Comparison of ENCODE assay signal across 33 cellular contexts in the genomic region with DNA sequence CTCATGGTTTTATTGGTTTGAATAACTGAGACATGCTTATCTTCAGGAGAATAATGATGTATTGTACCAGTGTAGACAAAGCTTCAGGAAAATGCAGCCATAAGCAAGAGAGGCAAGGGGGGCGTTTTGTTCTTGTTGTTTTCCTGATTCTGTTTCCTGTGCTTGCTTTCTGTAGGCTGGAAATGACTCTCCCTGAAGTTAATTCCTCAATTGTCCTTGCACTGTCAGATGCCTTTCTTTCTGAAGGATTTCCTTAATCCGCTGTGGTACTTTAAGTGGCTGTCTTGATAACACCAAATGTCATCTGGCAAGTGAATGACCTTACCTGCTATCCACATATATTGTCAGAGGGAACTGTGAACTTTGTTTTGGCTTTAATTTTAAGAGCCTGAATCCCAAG.
"Had no signal": no experiment of that assay in that cellular context is flagged by ENCODE, and none has a peak within 500 bp of the region (broad histone marks: within the 10 kb centered on the region; RNA-seq: fewer than 3 reads in every experiment).

No MANE protein-coding gene starts in this region.

- ATAC-seq: body of pancreas; effector memory CD8-positive, alpha-beta T cell; esophagus mucosa; lower lobe of right lung; mucosa of descending colon; natural killer cell treated with Interleukin-12 subunit alpha and Interleukin-12 subunit beta and Interleukin-15 and Interleukin-18, amount 100 ng/mL, for 72 hours; sciatic nerve; T-cell had no signal

- H3K36me3 ChIP-seq: adrenal gland, lower lobe of right lung, ovary, thoracic aorta had no signal

- FAIRE-seq: colon, urothelium cell line had no signal

- H3K9me3 ChIP-seq: adrenal gland, body of pancreas, lower lobe of right lung, mucosa of descending colon, ovary, thoracic aorta had no signal

- H3K36me3 Mint-ChIP-seq: activated naive CD8-positive, alpha-beta T cell treated with anti-CD3 and anti-CD28 coated beads for 36 hours; natural killer cell treated with Interleukin-12 subunit alpha and Interleukin-12 subunit beta and Interleukin-15 and Interleukin-18, amount 100 ng/mL, for 72 hours; T-cell had no signal

- H3K27ac Mint-ChIP-seq: activated naive CD4-positive, alpha-beta T cell treated with anti-CD3 and anti-CD28 coated beads for 36 hours; activated naive CD8-positive, alpha-beta T cell treated with anti-CD3 and anti-CD28 coated beads for 36 hours; activated T-helper 1 cell treated with anti-CD3 and anti-CD28 coated beads, Interleukin-12 subunit alpha, Interleukin-12 subunit beta, Interleukin-2, Interleukin-4 antibody, amounts not matched to agents 30 ng/mL and 10 ng/mL and 1 ng/mL, durations not matched to agents 14 hours and 24 hours and 36 hours; effector memory CD8-positive, alpha-beta T cell; natural killer cell treated with Interleukin-12 subunit alpha and Interleukin-12 subunit beta and Interleukin-15 and Interleukin-18, amount 100 ng/mL, for 72 hours; progenitor cell of endocrine pancreas; stimulated activated naive CD8-positive, alpha-beta T cell treated with anti-CD3 and anti-CD28 coated beads, Interleukin-15, Interleukin-2, amounts not matched to agents 100 ng/mL and 50 ng/mL, for 24 hours; T-cell; T-helper 2 cell treated with Interferon-gamma antibody and Interleukin-4, amounts not matched to agents 5 μg/mL and 100 μg/mL, for 36 hours had no signal

- H3K9me3 Mint-ChIP-seq: activated naive CD4-positive, alpha-beta T cell treated with anti-CD3 and anti-CD28 coated beads for 36 hours; activated naive CD8-positive, alpha-beta T cell treated with anti-CD3 and anti-CD28 coated beads for 36 hours; activated T-helper 1 cell treated with anti-CD3 and anti-CD28 coated beads, Interleukin-12 subunit alpha, Interleukin-12 subunit beta, Interleukin-2, Interleukin-4 antibody, amounts not matched to agents 30 ng/mL and 10 ng/mL and 1 ng/mL, durations not matched to agents 14 hours and 24 hours and 36 hours; effector memory CD8-positive, alpha-beta T cell; natural killer cell treated with Interleukin-12 subunit alpha and Interleukin-12 subunit beta and Interleukin-15 and Interleukin-18, amount 100 ng/mL, for 72 hours; T-helper 2 cell treated with Interferon-gamma antibody and Interleukin-4, amounts not matched to agents 5 μg/mL and 100 μg/mL, for 36 hours had no signal

- H3K27me3 ChIP-seq: adrenal gland, body of pancreas, ovary had no signal

- H3K4me3 ChIP-seq: adrenal gland, body of pancreas, lower lobe of right lung, mucosa of descending colon, ovary, skin epidermis, thoracic aorta had no signal

- H3K4me3 Mint-ChIP-seq: activated naive CD4-positive, alpha-beta T cell treated with anti-CD3 and anti-CD28 coated beads for 36 hours; activated naive CD8-positive, alpha-beta T cell treated with anti-CD3 and anti-CD28 coated beads for 36 hours; activated T-helper 1 cell treated with anti-CD3 and anti-CD28 coated beads, Interleukin-12 subunit alpha, Interleukin-12 subunit beta, Interleukin-2, Interleukin-4 antibody, amounts not matched to agents 30 ng/mL and 10 ng/mL and 1 ng/mL, durations not matched to agents 14 hours and 24 hours and 36 hours; effector memory CD8-positive, alpha-beta T cell; natural killer cell treated with Interleukin-12 subunit alpha and Interleukin-12 subunit beta and Interleukin-15 and Interleukin-18, amount 100 ng/mL, for 72 hours; stimulated activated naive CD8-positive, alpha-beta T cell treated with anti-CD3 and anti-CD28 coated beads, Interleukin-15, Interleukin-2, amounts not matched to agents 100 ng/mL and 50 ng/mL, for 24 hours; T-cell; T-helper 2 cell treated with Interferon-gamma antibody and Interleukin-4, amounts not matched to agents 5 μg/mL and 100 μg/mL, for 36 hours had no signal

- H3K27me3 Mint-ChIP-seq: activated naive CD8-positive, alpha-beta T cell treated with anti-CD3 and anti-CD28 coated beads for 36 hours; progenitor cell of endocrine pancreas had no signal

- H3K27ac ChIP-seq: adrenal gland, body of pancreas, lower lobe of right lung, ovary, skin epidermis, thoracic aorta had no signal

- H3K4me1 Mint-ChIP-seq: activated naive CD8-positive, alpha-beta T cell treated with anti-CD3 and anti-CD28 coated beads for 36 hours; T-cell had no signal

- DNase-seq: activated CD4-positive, alpha-beta T cell treated with anti-CD3 and anti-CD28 coated beads for 4 hours; activated CD4-positive, alpha-beta T cell treated with anti-CD3 and anti-CD28 coated beads, Interleukin-2, amount 50 U/mL, for 4 hours; activated CD8-positive, alpha-beta memory T cell treated with anti-CD3 and anti-CD28 coated beads, Interleukin-2, amount 50 U/mL, for 4 hours; activated effector memory CD4-positive, alpha-beta T cell treated with anti-CD3 and anti-CD28 coated beads, Interleukin-2, amount 50 U/mL, for 16 hours; activated naive CD4-positive, alpha-beta T cell treated with anti-CD3 and anti-CD28 coated beads for 36 hours; activated naive CD8-positive, alpha-beta T cell treated with anti-CD3 and anti-CD28 coated beads for 36 hours; activated T-cell treated with anti-CD3 and anti-CD28 coated beads, Interleukin-2, amount 50 U/mL, for 1 hour; adrenal gland; aorta; body of pancreas; effector memory CD8-positive, alpha-beta T cell; foreskin fibroblast; head of caudate nucleus; hypothalamus; lower lobe of right lung; mesenchymal stem cell; mucosa of descending colon; ovary; stimulated activated CD4-positive, alpha-beta T cell treated with anti-CD3 and anti-CD28 coated beads, Interleukin-12 subunit alpha, Interleukin-12 subunit beta, amount 100 ng/mL, for 4 hours; stimulated activated CD4-positive, alpha-beta T cell treated with anti-CD3 and anti-CD28 coated beads, Interleukin-4, amount 100 ng/mL, for 1 hour; T-cell; trophoblast cell had no signal

- H3K4me1 ChIP-seq: adrenal gland, body of pancreas, lower lobe of right lung had no signal
